In the genomic region with DNA sequence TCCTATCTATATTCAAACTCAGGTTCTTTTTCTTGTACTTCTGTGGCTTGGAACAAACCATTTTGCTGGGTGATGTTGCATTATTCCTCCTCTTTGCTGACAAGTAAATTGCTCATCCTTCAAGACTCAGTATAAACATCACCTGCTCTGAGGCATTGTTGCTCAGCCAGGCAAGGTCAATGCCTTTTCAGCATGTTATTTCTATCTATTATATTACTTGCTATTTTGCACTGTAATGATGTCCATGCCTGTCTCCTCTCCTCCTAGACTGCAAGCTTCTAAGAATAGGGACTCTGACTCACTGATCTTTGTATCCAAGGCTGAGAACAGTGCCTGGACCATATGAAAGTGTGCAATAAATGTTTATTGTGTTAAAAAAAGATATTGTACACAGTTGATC, we compare ENCODE assay signal across 22 cellular contexts.
DNase-seq lines count a peak whose midpoint lies in the region; ATAC-seq and TF ChIP-seq lines count a peak whose summit lies in the region.
"Had no signal": no experiment of that assay in that cellular context is flagged by ENCODE, and none has a peak within 500 bp of the region (broad histone marks: within the 10 kb centered on the region; RNA-seq: fewer than 3 reads in every experiment).

No MANE protein-coding gene starts in this region.

- H3K4me3 ChIP-seq in OCI-LY7 (ENCODE audit: low read depth, low read length, poor library complexity, severe bottlenecking) = no peak overlapping the region
- H3K4me3 ChIP-seq in naive thymus-derived CD4-positive, alpha-beta T cell (ENCODE audit: low read length) = no peak overlapping the region
- H3K4me3 ChIP-seq: ascending aorta had no signal

- TF ChIP-seq CTCF in OCI-LY7 (conservative IDR thresholded peaks at IDR 0.05; ENCODE audit: low read length) = no peak
- no peak for TF ChIP-seq CTCF in CD4-positive, alpha-beta T cell (IDR thresholded peaks at IDR 0.05)

- no peaks in the 10 kb centered on the region for H3K36me3 ChIP-seq in OCI-LY7 (ENCODE audit: insufficient read depth, low read length)
- no peaks in the 10 kb centered on the region for H3K36me3 ChIP-seq in naive thymus-derived CD4-positive, alpha-beta T cell (ENCODE audit: control insufficient read depth in 2 of 3, insufficient read depth in 3 of 3, low read length in 3 of 3)
- H3K36me3 ChIP-seq: ascending aorta had no signal

- H4K20me1 ChIP-seq in OCI-LY7 (ENCODE audit: insufficient read depth, low read length) = no peaks in the 10 kb centered on the region

- H3K27ac Mint-ChIP-seq in naive thymus-derived CD4-positive, alpha-beta T cell = no peak overlapping the region
- no peak overlapping the region for H3K27ac Mint-ChIP-seq in CD4-positive, alpha-beta T cell
- H3K27ac Mint-ChIP-seq: activated naive CD4-positive, alpha-beta T cell treated with anti-CD3 and anti-CD28 coated beads, Interleukin-2, amount 50 U/mL, for 24 hours; memory B cell; naive thymus-derived CD8-positive, alpha-beta T cell; stimulated activated naive CD8-positive, alpha-beta T cell treated with anti-CD3 and anti-CD28 coated beads, Interleukin-15, amount 100 ng/mL, for 72 hours; T-helper 1 cell treated with Interleukin-12 subunit alpha and Interleukin-12 subunit beta and Interleukin-4 antibody, amounts not matched to agents 30 μg/mL and 1 μg/mL, for 36 hours had no signal

- no peaks in the 10 kb centered on the region for H3K79me2 ChIP-seq in OCI-LY7 (ENCODE audit: insufficient read depth, low read depth, low read length)

- no peaks in the 10 kb centered on the region for H3K9me3 ChIP-seq in OCI-LY7 (ENCODE audit: low read length)
- no peaks in the 10 kb centered on the region for H3K9me3 ChIP-seq in naive thymus-derived CD4-positive, alpha-beta T cell (ENCODE audit: control insufficient read depth in 2 of 3, low read length in 3 of 3)
- H3K9me3 ChIP-seq in CD4-positive, alpha-beta T cell (ENCODE audit: control insufficient read depth, low read length) = no peaks in the 10 kb centered on the region
- H3K9me3 ChIP-seq: ascending aorta had no signal

- H2AFZ ChIP-seq in OCI-LY7 (ENCODE audit: low read length) = peak overlapping the region; percentile 62

- POLR2A ChIA-PET in OCI-LY7 (lab: Charles Lee) = interaction anchor here (0.6 to 2.4 kb wide), 6 partner anchors 9 to 415 kb away, joined by 3 to 6 read pairs (median 4); no protein-coding TSS in a partner anchor
- POLR2A ChIA-PET in naive thymus-derived CD4-positive, alpha-beta T cell (lab: Charles Lee) = no interaction called here
- POLR2A ChIA-PET in CD4-positive, alpha-beta T cell (lab: Charles Lee) = interaction anchor here (0.8 kb wide), 1 partner anchor 426 kb away, joined by 3 read pairs; a partner anchor contains a TSS

- H3K4me1 Mint-ChIP-seq in naive thymus-derived CD4-positive, alpha-beta T cell = peaks cover 0 to 12% (median 0%) of the 10 kb centered on the region in 7 donors
- no peaks in the 10 kb centered on the region for H3K4me1 Mint-ChIP-seq in CD4-positive, alpha-beta T cell (ENCODE audit: low read depth)

- H3K27ac ChIP-seq in OCI-LY7 (ENCODE audit: low read depth, low read length, poor library complexity, severe bottlenecking) = no peak overlapping the region
- no peak overlapping the region for H3K27ac ChIP-seq in naive thymus-derived CD4-positive, alpha-beta T cell (ENCODE audit: low read depth, low read length)
- H3K27ac ChIP-seq in CD4-positive, alpha-beta T cell (ENCODE audit: low read depth, low read length) = no peak overlapping the region
- H3K27ac ChIP-seq: ascending aorta had no signal

- H3K27me3 ChIP-seq in naive thymus-derived CD4-positive, alpha-beta T cell (ENCODE audit: control insufficient read depth in 2 of 2, insufficient read depth in 2 of 2, low read length in 2 of 2) = no peaks in the 10 kb centered on the region
- no peaks in the 10 kb centered on the region for H3K27me3 ChIP-seq in CD4-positive, alpha-beta T cell (ENCODE audit: control insufficient read depth, insufficient read depth, low read length)
- H3K27me3 ChIP-seq: ascending aorta had no signal

- no TSS peak for BruUV-seq in OCI-LY7 (replicated peaks; lab: Mats Ljungman, UMichigan)

- peaks cover 0 to 5% (median 0%) of the 10 kb centered on the region in 11 donors for H3K9me3 Mint-ChIP-seq in naive thymus-derived CD4-positive, alpha-beta T cell
- no peaks in the 10 kb centered on the region for H3K9me3 Mint-ChIP-seq in CD4-positive, alpha-beta T cell
- H3K9me3 Mint-ChIP-seq: activated naive CD4-positive, alpha-beta T cell treated with anti-CD3 and anti-CD28 coated beads, Interleukin-2, amount 50 U/mL, for 24 hours; memory B cell; naive thymus-derived CD8-positive, alpha-beta T cell; stimulated activated naive CD8-positive, alpha-beta T cell treated with anti-CD3 and anti-CD28 coated beads, Interleukin-15, amount 100 ng/mL, for 72 hours had no signal

- H3K27me3 Mint-ChIP-seq in naive thymus-derived CD4-positive, alpha-beta T cell = peaks cover 0 to 4% (median 0%) of the 10 kb centered on the region in 5 donors
- H3K27me3 Mint-ChIP-seq in CD4-positive, alpha-beta T cell = no peaks in the 10 kb centered on the region
- H3K27me3 Mint-ChIP-seq: activated naive CD4-positive, alpha-beta T cell treated with anti-CD3 and anti-CD28 coated beads, Interleukin-2, amount 50 U/mL, for 24 hours; memory B cell; naive thymus-derived CD8-positive, alpha-beta T cell; stimulated activated naive CD8-positive, alpha-beta T cell treated with anti-CD3 and anti-CD28 coated beads, Interleukin-15, amount 100 ng/mL, for 72 hours had no signal

- H3K4me3 Mint-ChIP-seq in naive thymus-derived CD4-positive, alpha-beta T cell = no peak overlapping the region
- H3K4me3 Mint-ChIP-seq in CD4-positive, alpha-beta T cell = no peak overlapping the region
- H3K4me3 Mint-ChIP-seq: activated naive CD4-positive, alpha-beta T cell treated with anti-CD3 and anti-CD28 coated beads, Interleukin-2, amount 50 U/mL, for 24 hours; memory B cell; naive thymus-derived CD8-positive, alpha-beta T cell; stimulated activated naive CD8-positive, alpha-beta T cell treated with anti-CD3 and anti-CD28 coated beads, Interleukin-15, amount 100 ng/mL, for 72 hours; T-helper 1 cell treated with Interleukin-12 subunit alpha and Interleukin-12 subunit beta and Interleukin-4 antibody, amounts not matched to agents 30 μg/mL and 1 μg/mL, for 36 hours had no signal

- peak; percentile 52 for ATAC-seq in left ventricle myocardium superior
- ATAC-seq in Right ventricle myocardium superior (ENCODE audit: poor library complexity) = no peak
- ATAC-seq in naive thymus-derived CD4-positive, alpha-beta T cell = no peak
- no peak for ATAC-seq in CD4-positive, alpha-beta T cell (ENCODE audit: poor library complexity)
- ATAC-seq: naive thymus-derived CD8-positive, alpha-beta T cell; Panc1 had no signal

- peaks cover 43% of the 10 kb centered on the region for H3K4me1 ChIP-seq in OCI-LY7 (ENCODE audit: insufficient read depth, low read length, poor library complexity, severe bottlenecking)
- H3K4me1 ChIP-seq in naive thymus-derived CD4-positive, alpha-beta T cell (ENCODE audit: control insufficient read depth in 2 of 2, insufficient read depth in 2 of 2, low read length in 2 of 2) = no peaks in the 10 kb centered on the region
- H3K4me1 ChIP-seq: ascending aorta had no signal

- no peaks in the 10 kb centered on the region for H3K9me2 ChIP-seq in OCI-LY7 (ENCODE audit: insufficient read depth, low read length)

- CTCF ChIA-PET in OCI-LY7 (lab: Charles Lee; ENCODE audit: unreplicated experiment) = interaction anchor here (0.5 kb wide), 1 partner anchor 107 kb away, joined by 3 read pairs; no protein-coding TSS in a partner anchor
- CTCF ChIA-PET in naive thymus-derived CD4-positive, alpha-beta T cell (lab: Charles Lee) = no interaction called here
- CTCF ChIA-PET in CD4-positive, alpha-beta T cell (lab: Charles Lee) = no interaction called here

- H3K36me3 Mint-ChIP-seq in naive thymus-derived CD4-positive, alpha-beta T cell = peaks cover 0 to 8% (median 0%) of the 10 kb centered on the region in 5 donors
- no peaks in the 10 kb centered on the region for H3K36me3 Mint-ChIP-seq in CD4-positive, alpha-beta T cell (ENCODE audit: low read depth)
- H3K36me3 Mint-ChIP-seq: activated naive CD4-positive, alpha-beta T cell treated with anti-CD3 and anti-CD28 coated beads, Interleukin-2, amount 50 U/mL, for 24 hours; memory B cell; naive thymus-derived CD8-positive, alpha-beta T cell had no signal

- no peak for DNase-seq in left ventricle myocardium superior
- DNase-seq in Right ventricle myocardium superior = no peak
- DNase-seq in OCI-LY7 (ENCODE audit: low spot score) = peak; percentile 34
- DNase-seq in kidney tubule cell (ENCODE audit: low spot score) = peak; percentile 17
- DNase-seq in naive thymus-derived CD4-positive, alpha-beta T cell = no peak
- DNase-seq in CD4-positive, alpha-beta T cell = no peak
- no peak for DNase-seq in COR-L47 (lab: John Stamatoyannopoulos, UW)
- DNase-seq in T1000 (lab: John Stamatoyannopoulos, UW) = no peak
- DNase-seq: activated CD4-positive, alpha-beta T cell treated with anti-CD3 and anti-CD28 coated beads for 4 hours; central memory CD4-positive, alpha-beta T cell; GOT3; naive thymus-derived CD8-positive, alpha-beta T cell; NCI-H1930; stimulated activated CD4-positive, alpha-beta T cell treated with anti-CD3 and anti-CD28 coated beads, Interleukin-12 subunit alpha, Interleukin-12 subunit beta, amount 100 ng/mL, for 4 hours; stimulated activated CD4-positive, alpha-beta T cell treated with anti-CD3 and anti-CD28 coated beads, Interleukin-4, amount 100 ng/mL, for 4 hours; stimulated activated naive CD8-positive, alpha-beta T cell treated with anti-CD3 and anti-CD28 coated beads, Interleukin-15, amount 100 ng/mL, for 72 hours; trophoblast cell had no signal

- intact Hi-C loops in left ventricle myocardium superior (cut with micrococcal nuclease) = no loop called here
- intact Hi-C loops in Right ventricle myocardium superior (cut with DNase I) = no loop called here
- intact Hi-C loops in OCI-LY7 (cut with micrococcal nuclease; ENCODE audit: unreplicated experiment) = no loop called here
- intact Hi-C loops in naive thymus-derived CD4-positive, alpha-beta T cell (cut with micrococcal nuclease) = no loop called here
- intact Hi-C loops in CD4-positive, alpha-beta T cell (cut with DNase I, micrococcal nuclease) = no loop called here

- peak overlapping the region; percentile 10 for H3K4me2 ChIP-seq in OCI-LY7 (ENCODE audit: low read length)

Comparison
In these comparisons a context has a peak if more than half of its experiments do, and no peak if none do; other contexts are left out.
1. DNase-seq: peak in OCI-LY7 (single experiment) and kidney tubule cell (single experiment); none in left ventricle myocardium superior (single experiment), Right ventricle myocardium superior (single experiment), naive thymus-derived CD4-positive, alpha-beta T cell (0 of 9), CD4-positive, alpha-beta T cell (0 of 10), COR-L47 (single experiment) and T1000 (single experiment).